ENCODE assay signal across 8 cellular contexts in the genomic region with DNA sequence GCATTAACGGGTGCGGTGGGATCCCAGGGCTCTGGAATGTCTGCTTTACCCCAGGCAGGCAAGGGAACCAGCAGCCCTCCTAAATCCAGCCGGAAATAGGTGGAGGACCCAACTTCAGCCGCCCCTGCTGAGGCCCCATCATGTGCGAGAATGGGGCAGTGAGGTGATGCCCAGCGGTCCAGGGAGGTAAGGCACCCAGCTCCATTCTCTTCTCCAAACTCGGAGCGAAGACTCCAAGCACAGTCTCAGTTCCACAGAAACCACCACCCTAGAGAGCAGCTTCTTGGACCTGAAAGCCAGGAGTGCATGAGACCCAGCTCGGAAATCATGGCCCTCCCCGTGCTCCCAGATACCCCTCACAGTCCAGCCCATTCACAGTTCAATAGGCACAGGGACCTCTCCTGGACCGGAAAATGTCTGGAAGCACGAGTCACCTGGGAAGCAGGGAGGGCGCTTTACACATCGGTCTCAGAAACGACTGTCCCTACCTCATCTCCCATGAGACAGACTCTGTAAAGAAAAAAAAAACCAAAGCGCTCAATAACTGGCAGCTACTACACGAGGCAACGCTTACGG. TPM values are rescaled to one million over a fixed set of nuclear protein-coding genes. Genes with fewer than 3 reads are reported as not detected.
DNase-seq lines count a peak whose midpoint lies in the region.

No MANE protein-coding gene starts in this region.

- H4K91ac ChIP-seq in neuronal stem cell (ENCODE audit: low read depth, low read length, poor library complexity), result no peak overlapping the region

- H3K9me2 ChIP-seq in Karpas-422 (replicated peaks; ENCODE audit: insufficient read depth, low read length), result no peaks in the 10 kb centered on the region

- H3K9me3 ChIP-seq in Karpas-422 (ENCODE audit: low read length) (no peaks in the 10 kb centered on the region), ectodermal cell (ENCODE audit: control insufficient read depth, low read length) (no peaks in the 10 kb centered on the region), neuronal stem cell (replicated peaks in 1 of 2; ENCODE audit: control insufficient read depth in 2 of 2, insufficient read depth in 1 of 2, low read depth in 1 of 2, low read length in 2 of 2) (no peaks in the 10 kb centered on the region)

- peak overlapping the region; percentile 16 for H2AK5ac ChIP-seq in neuronal stem cell (ENCODE audit: low read depth, low read length)

- H4K20me1 ChIP-seq in Karpas-422 (ENCODE audit: insufficient read depth, low read depth, low read length), result no peaks in the 10 kb centered on the region

- H3K79me2 ChIP-seq in Karpas-422 (ENCODE audit: low read length), result peaks cover 43% of the 10 kb centered on the region

- H3K23ac ChIP-seq in neuronal stem cell (ENCODE audit: low read depth, low read length, poor library complexity), result no peak overlapping the region

- 46 to 47% methylated on average over 19 of the region's 19 CpGs for WGBS in ectodermal cell, 2 experiments
- WGBS in neuronal stem cell (ENCODE audit: extremely low coverage in 2 of 2, insufficient read length in 2 of 2, insufficient replicate concordance in 1 of 2), 2 donors, result no CpG with 5 or more reads among the region's 19 CpGs

- H3K36me3 ChIP-seq in Karpas-422 (ENCODE audit: insufficient read depth, low read length) (no peaks in the 10 kb centered on the region), ectodermal cell (ENCODE audit: control insufficient read depth, insufficient read depth, low read length) (no peaks in the 10 kb centered on the region), neuronal stem cell (replicated peaks in 1 of 2; ENCODE audit: control insufficient read depth in 2 of 2, insufficient read depth in 2 of 2, low read length in 2 of 2) (peaks cover 14 to 42% of the 10 kb centered on the region in 2 donors)

- H2BK12ac ChIP-seq in neuronal stem cell (ENCODE audit: low read length), result no peak overlapping the region

- no peak overlapping the region for H3K14ac ChIP-seq in neuronal stem cell (ENCODE audit: low read length)

- no peak overlapping the region for H3K4ac ChIP-seq in neuronal stem cell (ENCODE audit: low read length)

- H3K4me1 ChIP-seq in Karpas-422 (ENCODE audit: low read length) (peaks cover 56% of the 10 kb centered on the region), ectodermal cell (ENCODE audit: control insufficient read depth, insufficient read depth, low read length) (peaks cover 18% of the 10 kb centered on the region), neuronal stem cell (ENCODE audit: control insufficient read depth in 2 of 2, insufficient read depth in 1 of 2, low read depth in 1 of 2, low read length in 2 of 2) (peaks cover 13 to 22% of the 10 kb centered on the region in 2 donors)

- peaks cover 29% of the 10 kb centered on the region for H3K79me1 ChIP-seq in neuronal stem cell (ENCODE audit: low read depth, low read length)

- peak overlapping the region; percentile 99 for H3K18ac ChIP-seq in neuronal stem cell (ENCODE audit: low read length)

- H3K4me3 ChIP-seq in Karpas-422 (ENCODE audit: low read length) (peak overlapping the region; percentile 58), ectodermal cell (ENCODE audit: insufficient read depth, low read depth, low read length) (peak overlapping the region; percentile 79), neuronal stem cell (ENCODE audit: low read length in 2 of 2) (peak overlapping the region; percentile 16 to 84)

- H2AFZ ChIP-seq in Karpas-422 (ENCODE audit: low read length) (no peak overlapping the region), neuronal stem cell (ENCODE audit: low read length) (peak overlapping the region; percentile 98)

- H4K8ac ChIP-seq in neuronal stem cell (ENCODE audit: low read depth, low read length), result no peak overlapping the region

- H3K27ac ChIP-seq in Karpas-422 (ENCODE audit: low read length), result peak overlapping the region; percentile 60
- no peak overlapping the region for H3K27ac ChIP-seq in ectodermal cell (ENCODE audit: insufficient read depth, low read depth, low read length, poor library complexity, severe bottlenecking)
- no peak overlapping the region for H3K27ac ChIP-seq in neuronal stem cell (replicated peaks; ENCODE audit: low read length)

- H3K4me2 ChIP-seq in Karpas-422 (ENCODE audit: low read depth, low read length, poor library complexity, severe bottlenecking) (peak overlapping the region; percentile 67), neuronal stem cell (ENCODE audit: insufficient read depth, low read length, poor library complexity, severe bottlenecking) (peak overlapping the region; percentile 85)

- DNase-seq in COLO668 (lab: John Stamatoyannopoulos, UW; ENCODE audit: unreplicated experiment) (peak; percentile 53), Karpas-422 (no peak), neuronal stem cell (ENCODE audit: low spot score) (no peak), mesenteric fat pad (ENCODE audit: low spot score) (no peak), hepatic stellate cell (ENCODE audit: low spot score) (no peak), NCI-H446 (lab: John Stamatoyannopoulos, UW) (no peak)
- no peak for DNase-seq in activated CD4-positive, alpha-beta T cell treated with anti-CD3 and anti-CD28 coated beads, Interleukin-2, amount 50 U/mL, for 48 hours

- H2BK120ac ChIP-seq in neuronal stem cell (ENCODE audit: low read depth, low read length), result peak overlapping the region; percentile 90

- H3K9ac ChIP-seq in Karpas-422 (ENCODE audit: low read length) (peak overlapping the region; percentile 79), neuronal stem cell (ENCODE audit: low read depth, low read length, poor library complexity) (peak overlapping the region; percentile 53)

- H2BK5ac ChIP-seq in neuronal stem cell (ENCODE audit: low read length), result no peak overlapping the region

- peak overlapping the region; percentile 8 for H2BK15ac ChIP-seq in neuronal stem cell (ENCODE audit: low read length)

- H3K27me3 ChIP-seq in Karpas-422 (ENCODE audit: low read length) (no peaks in the 10 kb centered on the region), ectodermal cell (ENCODE audit: control insufficient read depth, insufficient read depth, low read length, poor library complexity, severe bottlenecking) (peaks cover 4% of the 10 kb centered on the region), neuronal stem cell (ENCODE audit: control insufficient read depth in 3 of 3, insufficient read depth in 3 of 3, low read depth in 1 of 3, low read length in 3 of 3) (peaks cover 0 to 5% (median 0%) of the 10 kb centered on the region in 3 experiments)

RNA-seq across cellular contexts. Expression of gene SDC1, which starts 2.1 kb away (rescaled TPM):
- 11.5 and 25.1 TPM in 2 replicates for total RNA-seq in Karpas-422 (2014; rRNA removed; shearing (Covaris generic); ENCODE audit: low replicate concordance)
- polyA plus RNA-seq in ectodermal cell (2013, experiment 1 of 4), result 60.5 TPM
- polyA plus RNA-seq in ectodermal cell (2013, experiment 2 of 4), result 40.5 TPM
- polyA plus RNA-seq in ectodermal cell (2013, experiment 3 of 4), result 32.2 TPM
- 34.4 TPM for polyA plus RNA-seq in ectodermal cell (2013, experiment 4 of 4)
- 45.3 TPM for polyA plus RNA-seq in neuronal stem cell (2013, experiment 1 of 2)
- polyA plus RNA-seq in neuronal stem cell (2013, experiment 2 of 2), result 48.1 TPM
- total RNA-seq in mesenteric fat pad, result 2.3 TPM
